15 cellular contexts compared by ENCODE assay signal in the genomic region with DNA sequence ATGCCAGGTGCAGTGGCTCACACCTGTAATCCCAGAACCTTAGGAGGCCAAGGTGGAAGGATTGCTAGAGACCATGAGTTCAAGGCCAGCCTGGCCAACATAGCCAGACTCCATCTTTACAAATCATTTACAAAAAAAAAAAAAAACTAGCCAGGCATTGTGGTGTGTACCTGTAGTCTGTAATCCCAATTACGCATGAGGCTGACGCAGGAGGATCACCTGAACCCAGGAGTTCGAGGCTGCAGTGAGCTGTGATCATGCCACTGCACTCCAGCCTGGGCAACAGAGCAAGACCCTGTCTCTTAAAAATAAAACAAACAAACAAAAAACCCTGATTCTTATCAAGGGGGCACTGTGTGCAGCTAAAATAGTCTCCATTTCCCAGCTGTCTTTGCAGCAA. TPM values are rescaled to one million over a fixed set of nuclear protein-coding genes. Genes with fewer than 3 reads are reported as not detected.
A peak's percentile ranks its signal among the peaks of the same experiment; 100 is the strongest.
DNase-seq lines count a peak whose midpoint lies in the region; TF ChIP-seq lines count a peak whose summit lies in the region.
"Had no signal": no experiment of that assay in that cellular context is flagged by ENCODE, and none has a peak within 500 bp of the region (broad histone marks: within the 10 kb centered on the region; RNA-seq: fewer than 3 reads in every experiment).

No MANE protein-coding gene starts in this region.

- POLR2A ChIA-PET in HEK293 (lab: Yijun Ruan, JAX) = interaction anchor here (0.7 to 3.5 kb wide), 3 partner anchors 35 to 167 kb away, joined by 3 to 21 read pairs (median 3); a partner anchor contains a TSS

- H3K9me3 ChIP-seq in BLaER1 (no peaks in the 10 kb centered on the region), HEK293 (ENCODE audit: control insufficient read depth, insufficient read depth, low read depth, low read length) (no peaks in the 10 kb centered on the region), breast epithelium (no peaks in the 10 kb centered on the region)

- no peak for DNase-seq in epithelial cell of prostate (ENCODE audit: low read depth, low spot score)
- no peak for DNase-seq in RPMI8226
- no peak for DNase-seq in NCI-H1930 (lab: John Stamatoyannopoulos, UW)
- no peak for DNase-seq in breast epithelium (ENCODE audit: low spot score in 2 of 2)
- DNase-seq: AML-193; CD8-positive, alpha-beta T cell; DMS53; DND-41; EL; H9 had no signal

- TF ChIP-seq POLR2A in breast epithelium (IDR thresholded peaks at IDR 0.05) = no peak

- intact Hi-C loops in breast epithelium (cut with DNase I; ENCODE audit: low total_unique reads) = no loop called here

- peaks cover 28% of the 10 kb centered on the region for H3K4me1 ChIP-seq in BLaER1
- H3K4me1 ChIP-seq in HEK293 (ENCODE audit: control insufficient read depth, insufficient read depth, low read length) = no peaks in the 10 kb centered on the region
- no peaks in the 10 kb centered on the region for H3K4me1 ChIP-seq in breast epithelium

- no peak overlapping the region for H3K9ac ChIP-seq in BLaER1

- H3K27ac ChIP-seq in BLaER1 (no peak overlapping the region), HEK293 (ENCODE audit: extremely low read depth, low read depth, low read length) (no peak overlapping the region), epithelial cell of prostate (peak overlapping the region; percentile 33), breast epithelium (no peak overlapping the region)

- CTCF ChIA-PET in HEK293 (lab: Yijun Ruan, JAX) = interaction anchor here (1.4 to 2.5 kb wide), 4 partner anchors 14 to 55 kb away, joined by 5 to 14 read pairs (median 8); a partner anchor contains a TSS

- peaks cover 55% of the 10 kb centered on the region for H3K36me3 ChIP-seq in BLaER1
- peaks cover 3 to 28% of the 10 kb centered on the region in 2 experiments; a peak in 2 of 3 replicates for H3K36me3 ChIP-seq in HEK293 (ENCODE audit: control insufficient read depth in 2 of 2, insufficient read depth in 1 of 2, low read length in 2 of 2)
- no peaks in the 10 kb centered on the region for H3K36me3 ChIP-seq in breast epithelium

- H3K4me3 ChIP-seq in BLaER1 (no peak overlapping the region), HEK293 (ENCODE audit: low read depth, low read length) (no peak overlapping the region), breast epithelium (no peak overlapping the region)
- H3K4me3 ChIP-seq: GM12878 had no signal

- TF ChIP-seq CTCF in HEK293 (tag by site-specific recombination; IDR thresholded peaks at IDR 0.05) (no peak), breast epithelium (IDR thresholded peaks at IDR 0.05) (no peak)

- peak overlapping the region; percentile 42 for H3K4me2 ChIP-seq in BLaER1

- H3K27me3 ChIP-seq in BLaER1 (no peaks in the 10 kb centered on the region), breast epithelium (no peaks in the 10 kb centered on the region)

- peaks cover 29% of the 10 kb centered on the region for H4K20me1 ChIP-seq in BLaER1

TF ChIP-seq in HEK293, 187 proteins besides CTCF, POLR2A, EP300 and RAD21:
- TF ChIP-seq FEZF1 (tag by site-specific recombination; IDR thresholded peaks at IDR 0.05) (no peak), ZNF302 (tag by site-specific recombination; IDR thresholded peaks at IDR 0.05; ENCODE audit: low read depth) (no peak), ZNF23 (tag by site-specific recombination; IDR thresholded peaks at IDR 0.05; ENCODE audit: borderline replicate concordance) (no peak), ZNF16 (tag by site-specific recombination; IDR thresholded peaks at IDR 0.05; ENCODE audit: low read depth) (no peak), ZFP37 (tag by site-specific recombination; IDR thresholded peaks at IDR 0.05) (no peak), ZNF37A (tag by site-specific recombination; IDR thresholded peaks at IDR 0.05) (no peak), ZNF157 (tag by site-specific recombination; IDR thresholded peaks at IDR 0.05) (no peak), ZNF121 (tag by site-specific recombination; IDR thresholded peaks at IDR 0.05) (peak; percentile 86), YY2 (tag by site-specific recombination; IDR thresholded peaks at IDR 0.05) (no peak)

RNA-seq across cellular contexts. Expression of a gene that starts 16.8 kb away (rescaled TPM):
- total RNA-seq in breast epithelium = 1 to 10 TPM in 1 of 3 donors, under 1 TPM in 1, not detected in 1; 0.33 to 2.2 TPM
- total RNA-seq: CD8-positive, alpha-beta T cell; GM12878 had no signal

RNA-seq across cellular contexts. Expression of a gene that starts 35.2 kb away (rescaled TPM):
- total RNA-seq in breast epithelium = 100 to 1,000 TPM; 107 to 158 (median 121) TPM

RNA-seq across cellular contexts. Expression of a gene that starts 39.2 kb away (rescaled TPM):
- total RNA-seq in breast epithelium = not detected
- total RNA-seq: CD8-positive, alpha-beta T cell; G401; GM12878; H1; H9 had no signal
